In the genomic region with DNA sequence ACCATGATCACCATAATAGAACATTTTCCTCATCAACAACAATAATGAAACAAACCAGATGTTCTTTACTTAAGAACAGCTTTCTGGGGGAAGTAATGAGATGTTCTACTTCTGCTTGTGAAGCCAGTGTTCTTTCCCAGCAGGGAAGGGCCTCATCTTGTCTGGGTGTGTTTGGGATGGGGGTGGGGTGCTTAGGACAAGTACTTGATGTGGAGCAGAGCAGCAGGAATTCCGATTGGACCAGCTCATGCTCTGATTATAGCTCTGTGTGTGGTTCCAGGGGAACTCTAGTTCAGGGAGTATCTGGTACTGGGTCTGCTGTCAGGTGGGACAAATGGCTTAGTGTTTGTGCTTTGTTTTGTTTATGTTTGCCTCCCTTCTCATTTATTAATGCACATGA, we compare ENCODE assay signal across 1 cellular context.
TF ChIP-seq lines count a peak whose summit lies in the region.

No MANE protein-coding gene starts in this region.

TF ChIP-seq in H1, 55 proteins besides CTCF, POLR2A, EP300 and RAD21 (continued from another document):
- TF ChIP-seq SP2 (IDR thresholded peaks at IDR 0.05; ENCODE audit: low read length) (no peak), FOSL1 (IDR thresholded peaks at IDR 0.05; ENCODE audit: insufficient read depth, low read depth, low read length) (no peak), CTBP2 (IDR thresholded peaks at IDR 0.05; ENCODE audit: borderline replicate concordance, insufficient read depth, insufficient read length, low read length) (no peak), TAF7 (optimal IDR thresholded peaks at IDR 0.05; ENCODE audit: borderline replicate concordance, low read depth, low read length) (no peak), SUZ12 (IDR thresholded peaks at IDR 0.05; ENCODE audit: low read length) (no peak), PHF8 (conservative IDR thresholded peaks at IDR 0.05; ENCODE audit: low read depth, low read length) (no peak), RFX5 (IDR thresholded peaks at IDR 0.05; ENCODE audit: borderline replicate concordance, low read depth, low read length) (no peak), TCF12 (IDR thresholded peaks at IDR 0.05; ENCODE audit: low read depth, low read length) (no peak), POU5F1 (IDR thresholded peaks at IDR 0.05; ENCODE audit: low read depth, low read length) (no peak), CHD7 (IDR thresholded peaks at IDR 0.05; ENCODE audit: insufficient replicate concordance, low read length) (no peak), MAX (IDR thresholded peaks at IDR 0.05) (no peak), HDAC6 (IDR thresholded peaks at IDR 0.05; ENCODE audit: low read depth, low read length) (no peak), NANOG (IDR thresholded peaks at IDR 0.05; ENCODE audit: insufficient read depth, low read depth, low read length, poor library complexity, severe bottlenecking) (no peak)
- TF ChIP-seq, protein P1, sequence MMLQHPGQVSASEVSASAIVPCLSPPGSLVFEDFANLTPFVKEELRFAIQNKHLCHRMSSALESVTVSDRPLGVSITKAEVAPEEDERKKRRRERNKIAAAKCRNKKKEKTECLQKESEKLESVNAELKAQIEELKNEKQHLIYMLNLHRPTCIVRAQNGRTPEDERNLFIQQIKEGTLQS (IDR thresholded peaks at IDR 0.05; ENCODE audit: insufficient read depth, low read depth, low read length): no peak
